In genomic region chr15:64112904-64113303, GRCh38 we compare ENCODE assay signal across 12 cellular contexts. TPM values are rescaled to one million over a fixed set of nuclear protein-coding genes. Genes with fewer than 3 reads are reported as not detected.
DNase-seq lines count a peak whose midpoint lies in the region; ATAC-seq and TF ChIP-seq lines count a peak whose summit lies in the region.
"Had no signal": no experiment of that assay in that cellular context is flagged by ENCODE, and none has a peak within 500 bp of the region (broad histone marks: within the 10 kb centered on the region; RNA-seq: fewer than 3 reads in every experiment).

No MANE protein-coding gene starts in this region.

- H3K4me1 Mint-ChIP-seq in CD8-positive, alpha-beta T cell (ENCODE audit: low read depth), result peaks cover 37% of the 10 kb centered on the region

- H3K4me1 ChIP-seq in neutrophil (ENCODE audit: control insufficient read depth in 1 of 2, insufficient read depth in 1 of 2, low read depth in 1 of 2, low read length in 1 of 2) (peaks cover 39 to 44% of the 10 kb centered on the region in 2 experiments), esophagus squamous epithelium (peaks cover 0 to 29% (median 0%) of the 10 kb centered on the region in 3 donors)
- H3K4me1 ChIP-seq in CD8-positive, alpha-beta T cell (ENCODE audit: insufficient read depth, low read length), result peaks cover 23% of the 10 kb centered on the region

- H3K4me3 Mint-ChIP-seq in CD8-positive, alpha-beta T cell, result no peak overlapping the region
- H3K4me3 Mint-ChIP-seq: activated naive CD8-positive, alpha-beta T cell treated with anti-CD3 and anti-CD28 coated beads, Interleukin-2, amount 10 ng/mL, durations not matched to agents 7 days and 5 days; endodermal cell had no signal

- H3K36me3 ChIP-seq in neutrophil, result peaks cover 36% of the 10 kb centered on the region
- peaks cover 26% of the 10 kb centered on the region for H3K36me3 ChIP-seq in CD8-positive, alpha-beta T cell (ENCODE audit: insufficient read depth, low read length)
- peaks cover 9 to 60% (median 14%) of the 10 kb centered on the region in 3 donors for H3K36me3 ChIP-seq in esophagus squamous epithelium

- TF ChIP-seq POLR2A in NB4 (IDR thresholded peaks at IDR 0.05; ENCODE audit: extremely low read depth, insufficient read length) (no peak), esophagus squamous epithelium (IDR thresholded peaks at IDR 0.05) (no peak)

- no peaks in the 10 kb centered on the region for H3K9me3 Mint-ChIP-seq in CD8-positive, alpha-beta T cell
- H3K9me3 Mint-ChIP-seq: activated naive CD8-positive, alpha-beta T cell treated with anti-CD3 and anti-CD28 coated beads, Interleukin-2, amount 10 ng/mL, durations not matched to agents 7 days and 5 days; endodermal cell had no signal

- H3K27me3 ChIP-seq in dorsolateral prefrontal cortex (no peaks in the 10 kb centered on the region), neutrophil (no peaks in the 10 kb centered on the region), esophagus squamous epithelium (no peaks in the 10 kb centered on the region)
- no peaks in the 10 kb centered on the region for H3K27me3 ChIP-seq in CD8-positive, alpha-beta T cell (ENCODE audit: insufficient read depth, low read length)

- TF ChIP-seq CTCF in NB4 (IDR thresholded peaks at IDR 0.05; ENCODE audit: low read depth, low read length) (no peak), dorsolateral prefrontal cortex (IDR thresholded peaks at IDR 0.05 in 54 of 56, conservative IDR thresholded peaks at IDR 0.05 in 2 of 56; ENCODE audit: low read depth in 1 of 56, partially characterized antibody in 56 of 56) (no peak), neutrophil (IDR thresholded peaks at IDR 0.05) (no peak), esophagus squamous epithelium (IDR thresholded peaks at IDR 0.05) (no peak)
- TF ChIP-seq CTCF in CD8-positive, alpha-beta T cell (IDR thresholded peaks at IDR 0.05), result no peak

- 63 to 73% methylated on average over 1 of the region's 1 CpG for WGBS in esophagus squamous epithelium, 2 donors

- H3K9me3 ChIP-seq in neutrophil (no peaks in the 10 kb centered on the region), esophagus squamous epithelium (no peaks in the 10 kb centered on the region)
- no peaks in the 10 kb centered on the region for H3K9me3 ChIP-seq in CD8-positive, alpha-beta T cell (ENCODE audit: low read length)

- ATAC-seq in CD8-positive, alpha-beta T cell, result no peak
- no peak for ATAC-seq in HG03095 (IDR thresholded peaks at IDR 0.05; ENCODE audit: unreplicated experiment)

- H3K36me3 Mint-ChIP-seq in CD8-positive, alpha-beta T cell, result peaks cover 57% of the 10 kb centered on the region

- H3K4me3 ChIP-seq in NB4 (ENCODE audit: low read depth, low read length), result no peak overlapping the region
- H3K4me3 ChIP-seq in dorsolateral prefrontal cortex, result peak overlapping the region in 2 of 59 donors; percentile 4 to 11
- H3K4me3 ChIP-seq in neutrophil (ENCODE audit: low read depth in 1 of 2, low read length in 1 of 2), result peak overlapping the region in 1 of 2 experiments; percentile 23
- H3K4me3 ChIP-seq in CD8-positive, alpha-beta T cell (ENCODE audit: low read depth, low read length), result no peak overlapping the region
- no peak overlapping the region for H3K4me3 ChIP-seq in esophagus squamous epithelium

- intact Hi-C loops in dorsolateral prefrontal cortex (cut with DNase I) (no loop called here), esophagus squamous epithelium (cut with DNase I) (no loop called here)
- intact Hi-C loops in CD8-positive, alpha-beta T cell (cut with DNase I, micrococcal nuclease), result no loop called here

- DNase-seq in GM03348 (ENCODE audit: low spot score), result peak; percentile 49
- peak; percentile 65 for DNase-seq in NB4 (ENCODE audit: low read depth)
- no peak for DNase-seq in dorsolateral prefrontal cortex
- DNase-seq in CD8-positive, alpha-beta T cell, result no peak
- no peak for DNase-seq in NCI-H187 (lab: John Stamatoyannopoulos, UW)
- DNase-seq in esophagus squamous epithelium (lab: John Stamatoyannopoulos, UW), result no peak
- DNase-seq: activated naive CD8-positive, alpha-beta T cell treated with anti-CD3 and anti-CD28 coated beads, Interleukin-2, amount 10 ng/mL, durations not matched to agents 7 days and 5 days; endodermal cell; MM.1S; posterior cingulate gyrus had no signal

- POLR2A ChIA-PET in CD8-positive, alpha-beta T cell (lab: Charles Lee), result interaction anchor here (1.2 to 1.9 kb wide), 2 partner anchors 17 to 50 kb away, joined by 3 to 7 read pairs; partner anchors contain the start of genes PPIB and SNX1

- H3K27me3 Mint-ChIP-seq in CD8-positive, alpha-beta T cell (ENCODE audit: low read depth), result no peaks in the 10 kb centered on the region
- H3K27me3 Mint-ChIP-seq: activated naive CD8-positive, alpha-beta T cell treated with anti-CD3 and anti-CD28 coated beads, Interleukin-2, amount 10 ng/mL, durations not matched to agents 7 days and 5 days had no signal

- no peak overlapping the region for H3K27ac Mint-ChIP-seq in CD8-positive, alpha-beta T cell
- H3K27ac Mint-ChIP-seq: activated naive CD8-positive, alpha-beta T cell treated with anti-CD3 and anti-CD28 coated beads, Interleukin-2, amount 10 ng/mL, durations not matched to agents 7 days and 5 days had no signal

- CTCF ChIA-PET in CD8-positive, alpha-beta T cell (lab: Charles Lee), result no interaction called here

- peak overlapping the region in 56 of 59 donors; percentile 15 to 99 (median 76) for H3K27ac ChIP-seq in dorsolateral prefrontal cortex
- H3K27ac ChIP-seq in neutrophil, result peak overlapping the region; percentile 74
- H3K27ac ChIP-seq in CD8-positive, alpha-beta T cell (ENCODE audit: low read depth, low read length), result no peak overlapping the region
- no peak overlapping the region for H3K27ac ChIP-seq in esophagus squamous epithelium

RNA-seq across cellular contexts. Expression of gene SNX1, which starts 17.1 kb away (rescaled TPM):
- total RNA-seq in dorsolateral prefrontal cortex (100 to 1,000 TPM in 82 of 120 experiments, 10 to 100 TPM in 38; 71.7 to 193 (median 110) TPM), esophagus squamous epithelium (10 to 100 TPM; 39.9 to 71.1 (median 52.0) TPM)
- total RNA-seq in CD8-positive, alpha-beta T cell, result 10 to 100 TPM; 61.0 to 65.8 TPM

RNA-seq across cellular contexts. Expression of gene CIAO2A, which starts 19.3 kb away (rescaled TPM):
- total RNA-seq in dorsolateral prefrontal cortex, result 10 to 100 TPM; 13.7 to 37.5 (median 22.9) TPM
- 10 to 100 TPM; 12.4 to 12.7 TPM for total RNA-seq in CD8-positive, alpha-beta T cell
- total RNA-seq in esophagus squamous epithelium, result 10 to 100 TPM; 36.6 to 76.6 (median 50.7) TPM

RNA-seq across cellular contexts. Expression of gene SNX22, which starts 38.6 kb away (rescaled TPM):
- total RNA-seq in dorsolateral prefrontal cortex (10 to 100 TPM in 113 of 120 experiments, 1 to 10 TPM in 7; 3.1 to 59.1 (median 19.8) TPM), esophagus squamous epithelium (under 1 TPM in 1 of 4 donors, not detected in 3; 0.19 TPM)
- under 1 TPM; 0.33 to 0.60 TPM for total RNA-seq in CD8-positive, alpha-beta T cell

RNA-seq across cellular contexts. Expression of gene PPIB, which starts 49.9 kb away (rescaled TPM):
- total RNA-seq in dorsolateral prefrontal cortex (100 to 1,000 TPM in 85 of 120 experiments, 10 to 100 TPM in 35; 75.2 to 173 (median 106) TPM), esophagus squamous epithelium (100 to 1,000 TPM; 246 to 363 (median 313) TPM)
- total RNA-seq in CD8-positive, alpha-beta T cell, result 100 to 1,000 TPM; 148 to 156 TPM

Comparison
In these comparisons a context has a peak if more than half of its experiments do, and no peak if none do; other contexts are left out.
1. DNase-seq: peak in GM03348 (single experiment) and NB4 (single experiment); none in dorsolateral prefrontal cortex (0 of 10), CD8-positive, alpha-beta T cell (0 of 7), NCI-H187 (0 of 2) and esophagus squamous epithelium (single experiment).
2. H3K27ac ChIP-seq: peak in dorsolateral prefrontal cortex (56 of 59) and neutrophil (single experiment); none in CD8-positive, alpha-beta T cell (single experiment) and esophagus squamous epithelium (0 of 4).